Comparison of ENCODE assay signal across 7 cellular contexts in the genomic region with DNA sequence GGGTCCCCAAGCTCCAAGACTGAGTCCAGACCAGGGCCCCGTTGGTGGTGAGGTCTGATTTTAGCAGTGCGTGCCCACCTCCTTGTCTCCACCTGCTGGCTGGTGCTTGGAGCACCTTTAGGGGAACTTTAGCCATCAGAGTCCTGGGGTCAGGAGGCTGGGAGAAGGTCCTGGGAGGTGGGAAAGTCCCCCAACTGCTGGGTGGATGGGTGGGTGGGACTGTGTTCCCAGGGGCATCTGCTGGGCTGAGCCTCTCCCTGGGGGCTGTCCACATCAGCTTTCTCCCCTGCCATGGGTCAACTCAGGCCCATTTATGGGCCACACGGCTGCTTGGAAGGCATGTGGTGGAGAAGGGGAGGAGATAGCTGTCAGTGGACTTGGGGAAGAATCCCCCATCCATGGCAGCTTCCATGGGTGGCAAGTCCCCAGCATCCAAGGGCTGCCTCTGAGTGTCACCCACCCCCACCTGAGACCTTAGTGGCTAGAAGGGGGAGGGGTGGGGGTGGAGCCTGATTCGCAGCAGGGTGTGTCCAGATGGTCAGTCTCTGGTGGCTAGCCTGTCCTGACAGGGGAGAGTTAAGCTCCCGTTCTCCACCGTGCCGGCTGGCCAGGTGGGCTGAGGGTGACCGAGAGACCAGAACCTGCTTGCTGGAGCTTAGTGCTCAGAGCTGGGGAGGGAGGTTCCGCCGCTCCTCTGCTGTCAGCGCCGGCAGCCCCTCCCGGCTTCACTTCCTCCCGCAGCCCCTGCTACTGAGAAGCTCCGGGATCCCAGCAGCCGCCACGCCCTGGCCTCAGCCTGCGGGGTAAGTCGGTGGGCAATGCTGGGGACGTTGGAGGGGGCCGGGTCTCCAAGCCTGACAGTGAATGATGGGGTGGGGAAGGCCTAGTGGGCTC. TPM values are rescaled to one million over a fixed set of nuclear protein-coding genes. Genes with fewer than 3 reads are reported as not detected.
A peak's percentile ranks its signal among the peaks of the same experiment; 100 is the strongest.
DNase-seq lines count a peak whose midpoint lies in the region; ATAC-seq, FAIRE-seq and TF ChIP-seq lines count a peak whose summit lies in the region.

A gene with protein sequence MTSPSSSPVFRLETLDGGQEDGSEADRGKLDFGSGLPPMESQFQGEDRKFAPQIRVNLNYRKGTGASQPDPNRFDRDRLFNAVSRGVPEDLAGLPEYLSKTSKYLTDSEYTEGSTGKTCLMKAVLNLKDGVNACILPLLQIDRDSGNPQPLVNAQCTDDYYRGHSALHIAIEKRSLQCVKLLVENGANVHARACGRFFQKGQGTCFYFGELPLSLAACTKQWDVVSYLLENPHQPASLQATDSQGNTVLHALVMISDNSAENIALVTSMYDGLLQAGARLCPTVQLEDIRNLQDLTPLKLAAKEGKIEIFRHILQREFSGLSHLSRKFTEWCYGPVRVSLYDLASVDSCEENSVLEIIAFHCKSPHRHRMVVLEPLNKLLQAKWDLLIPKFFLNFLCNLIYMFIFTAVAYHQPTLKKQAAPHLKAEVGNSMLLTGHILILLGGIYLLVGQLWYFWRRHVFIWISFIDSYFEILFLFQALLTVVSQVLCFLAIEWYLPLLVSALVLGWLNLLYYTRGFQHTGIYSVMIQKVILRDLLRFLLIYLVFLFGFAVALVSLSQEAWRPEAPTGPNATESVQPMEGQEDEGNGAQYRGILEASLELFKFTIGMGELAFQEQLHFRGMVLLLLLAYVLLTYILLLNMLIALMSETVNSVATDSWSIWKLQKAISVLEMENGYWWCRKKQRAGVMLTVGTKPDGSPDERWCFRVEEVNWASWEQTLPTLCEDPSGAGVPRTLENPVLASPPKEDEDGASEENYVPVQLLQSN (plus strand): TSS at position 541 of the 894 bp plus-strand sequence. CDS start 2,098 bp downstream, outside the sequence.

- H3K27me3 ChIP-seq in effector memory CD4-positive, alpha-beta T cell (replicated peaks; ENCODE audit: control insufficient read depth, insufficient read depth, low read length, poor library complexity, severe bottlenecking), result no peaks in the 10 kb centered on the region
- no peaks in the 10 kb centered on the region for H3K27me3 ChIP-seq in naive thymus-derived CD4-positive, alpha-beta T cell (ENCODE audit: control insufficient read depth in 2 of 2, insufficient read depth in 2 of 2, low read length in 2 of 2)
- no peaks in the 10 kb centered on the region for H3K27me3 ChIP-seq in uterus

- POLR2A ChIA-PET in activated B cell treated with CpG ODN at 0.5 μM for 24 hours (lab: Charles Lee), result interaction anchor here (0.6 to 7.2 kb wide), 18 partner anchors 8 to 201 kb away, joined by 3 to 105 read pairs (median 6); a partner anchor contains a TSS
- POLR2A ChIA-PET in naive thymus-derived CD4-positive, alpha-beta T cell (lab: Charles Lee), result interaction anchor here (0.7 to 4.6 kb wide), 8 partner anchors 21 to 51 kb away, joined by 4 to 55 read pairs (median 6); a partner anchor contains a TSS

- no peak for FAIRE-seq in RCC 7860 (lab: Jason Lieb, UNC)

- CTCF ChIA-PET in activated B cell treated with CpG ODN at 0.5 μM for 24 hours (lab: Charles Lee), result interaction anchor here (0.6 to 4.1 kb wide), 17 partner anchors 13 to 129 kb away, joined by 3 to 64 read pairs (median 4); a partner anchor contains a TSS
- CTCF ChIA-PET in naive thymus-derived CD4-positive, alpha-beta T cell (lab: Charles Lee), result interaction anchor here (0.7 to 2.3 kb wide), 18 partner anchors 10 to 174 kb away, joined by 3 to 12 read pairs (median 4); a partner anchor contains a TSS

- H3K4me3 Mint-ChIP-seq in activated B cell treated with CpG ODN at 0.5 μM for 24 hours, result peak within 1 kb of the TSS; percentile 95
- H3K4me3 Mint-ChIP-seq in naive thymus-derived CD4-positive, alpha-beta T cell, result peak within 1 kb of the TSS; percentile 90 to 100 (median 98)

- TF ChIP-seq CTCF in activated B cell treated with CpG ODN at 0.5 μM for 24 hours (IDR thresholded peaks at IDR 0.05), result no peak
- peak in 3 of 4 experiments; percentile 20 to 30 (median 22) for TF ChIP-seq CTCF in uterus (IDR thresholded peaks at IDR 0.05)

- H3K27me3 Mint-ChIP-seq in activated B cell treated with CpG ODN at 0.5 μM for 24 hours, result no peaks in the 10 kb centered on the region
- no peaks in the 10 kb centered on the region for H3K27me3 Mint-ChIP-seq in naive thymus-derived CD4-positive, alpha-beta T cell

- peak within 1 kb of the TSS; percentile 90 for H3K27ac ChIP-seq in effector memory CD4-positive, alpha-beta T cell (ENCODE audit: insufficient read depth, low read length, poor library complexity, severe bottlenecking)
- H3K27ac ChIP-seq in naive thymus-derived CD4-positive, alpha-beta T cell (ENCODE audit: low read depth, low read length), result peak within 1 kb of the TSS; percentile 94
- H3K27ac ChIP-seq in uterus, result peak within 1 kb of the TSS; percentile 76 to 82

- H3K4me1 ChIP-seq in effector memory CD4-positive, alpha-beta T cell (ENCODE audit: control insufficient read depth, insufficient read depth, low read length, poor library complexity, severe bottlenecking), result peaks cover 45% of the 10 kb centered on the region
- H3K4me1 ChIP-seq in naive thymus-derived CD4-positive, alpha-beta T cell (ENCODE audit: control insufficient read depth in 2 of 2, insufficient read depth in 2 of 2, low read length in 2 of 2), result peaks cover 37 to 47% of the 10 kb centered on the region in 2 donors
- H3K4me1 ChIP-seq in uterus, result peaks cover 0 to 11% of the 10 kb centered on the region in 2 donors

- no peaks in the 10 kb centered on the region for H3K9me3 Mint-ChIP-seq in activated B cell treated with CpG ODN at 0.5 μM for 24 hours
- no peaks in the 10 kb centered on the region for H3K9me3 Mint-ChIP-seq in naive thymus-derived CD4-positive, alpha-beta T cell

- DNase-seq in activated B cell treated with CpG ODN at 0.5 μM for 24 hours (peak; percentile 51), uterus (peak in 1 of 2 donors; percentile 37), RCC 7860 (ENCODE audit: low spot score) (no peak)
- DNase-seq in effector memory CD4-positive, alpha-beta T cell, result peak in 2 of 3 donors; percentile 16 to 23
- DNase-seq in naive thymus-derived CD4-positive, alpha-beta T cell, result peak in 8 of 9 donors; percentile 36 to 58 (median 47)

- peaks cover 29% of the 10 kb centered on the region for H3K36me3 ChIP-seq in effector memory CD4-positive, alpha-beta T cell (ENCODE audit: control insufficient read depth, insufficient read depth, low read length)
- H3K36me3 ChIP-seq in naive thymus-derived CD4-positive, alpha-beta T cell (ENCODE audit: control insufficient read depth in 2 of 3, insufficient read depth in 3 of 3, low read length in 3 of 3), result peaks cover 12 to 33% (median 23%) of the 10 kb centered on the region in 3 experiments
- H3K36me3 ChIP-seq in uterus, result no peaks in the 10 kb centered on the region

- peaks cover 23% of the 10 kb centered on the region for H3K36me3 Mint-ChIP-seq in activated B cell treated with CpG ODN at 0.5 μM for 24 hours (ENCODE audit: low read depth)
- peaks cover 6 to 31% (median 14%) of the 10 kb centered on the region in 5 donors for H3K36me3 Mint-ChIP-seq in naive thymus-derived CD4-positive, alpha-beta T cell

- H3K4me3 ChIP-seq in effector memory CD4-positive, alpha-beta T cell (ENCODE audit: insufficient read depth, low read depth, low read length, poor library complexity, severe bottlenecking), result peak within 1 kb of the TSS; percentile 87
- peak within 1 kb of the TSS; percentile 93 for H3K4me3 ChIP-seq in naive thymus-derived CD4-positive, alpha-beta T cell (ENCODE audit: low read length)
- H3K4me3 ChIP-seq in uterus, result peak within 1 kb of the TSS; percentile 39 to 55

- no peaks in the 10 kb centered on the region for H3K9me3 ChIP-seq in effector memory CD4-positive, alpha-beta T cell (ENCODE audit: control insufficient read depth, low read length)
- H3K9me3 ChIP-seq in naive thymus-derived CD4-positive, alpha-beta T cell (ENCODE audit: control insufficient read depth in 2 of 3, low read length in 3 of 3), result no peaks in the 10 kb centered on the region
- no peaks in the 10 kb centered on the region for H3K9me3 ChIP-seq in uterus

- ATAC-seq in HG03439 (IDR thresholded peaks at IDR 0.05; ENCODE audit: unreplicated experiment), result peak; percentile 40
- peak; percentile 41 for ATAC-seq in activated B cell treated with CpG ODN at 0.5 μM for 24 hours (ENCODE audit: low read depth)
- ATAC-seq in naive thymus-derived CD4-positive, alpha-beta T cell, result peak; percentile 57

- peak within 1 kb of the TSS; percentile 97 for H3K27ac Mint-ChIP-seq in activated B cell treated with CpG ODN at 0.5 μM for 24 hours
- peak within 1 kb of the TSS; percentile 96 to 100 (median 98) for H3K27ac Mint-ChIP-seq in naive thymus-derived CD4-positive, alpha-beta T cell

- H3K4me1 Mint-ChIP-seq in activated B cell treated with CpG ODN at 0.5 μM for 24 hours, result peaks cover 41% of the 10 kb centered on the region
- H3K4me1 Mint-ChIP-seq in naive thymus-derived CD4-positive, alpha-beta T cell, result peaks cover 33 to 55% (median 42%) of the 10 kb centered on the region in 7 donors

- peak; percentile 53 for TF ChIP-seq POLR2A in GM18526 (IDR thresholded peaks at IDR 0.05; ENCODE audit: extremely low read depth, insufficient read length)
- TF ChIP-seq POLR2A in uterus (IDR thresholded peaks at IDR 0.05), result no peak

- intact Hi-C loops in activated B cell treated with CpG ODN at 0.5 μM for 24 hours (cut with micrococcal nuclease), result loop anchor here (1.0 kb wide), 3 partner anchors 23 to 52 kb away; no protein-coding TSS in a partner anchor
- intact Hi-C loops in naive thymus-derived CD4-positive, alpha-beta T cell (cut with micrococcal nuclease), result loop anchor here (1.0 to 10.0 kb wide), 8 partner anchors 29 to 1557 kb away; a partner anchor contains a TSS
- intact Hi-C loops in uterus (cut with DNase I; ENCODE audit: low total_unique reads), result no loop called here

RNA-seq across cellular contexts. Expression of the gene that starts here (rescaled TPM):
- total RNA-seq in activated B cell treated with CpG ODN at 0.5 μM for 24 hours (58.3 and 65.8 TPM in 2 replicates), uterus (10 to 100 TPM in 2 of 4 donors, 1 to 10 TPM in 2; 6.2 to 26.2 (median 12.9) TPM)
- 100 to 1,000 TPM in 1 of 5 experiments, 10 to 100 TPM in 4; 66.8 to 141 (median 80.0) TPM for total RNA-seq in naive thymus-derived CD4-positive, alpha-beta T cell
- 100 to 1,000 TPM in 1 of 2 donors, 10 to 100 TPM in 1; 78.7 to 104 TPM for polyA plus RNA-seq in naive thymus-derived CD4-positive, alpha-beta T cell
